Comparison of ENCODE assay signal across 1 cellular context in genomic region chr9:119365291-119366027, GRCh38.
TF ChIP-seq lines count a peak whose summit lies in the region.

No MANE protein-coding gene starts in this region.

TF ChIP-seq in WTC11, 78 proteins besides CTCF, POLR2A, EP300 and RAD21 (continued from another document):
- no peak for TF ChIP-seq PREB (CRISPR knock-in tag; IDR thresholded peaks at IDR 0.05; ENCODE audit: borderline replicate concordance)
